1 cellular context compared by ENCODE assay signal in the genomic region with DNA sequence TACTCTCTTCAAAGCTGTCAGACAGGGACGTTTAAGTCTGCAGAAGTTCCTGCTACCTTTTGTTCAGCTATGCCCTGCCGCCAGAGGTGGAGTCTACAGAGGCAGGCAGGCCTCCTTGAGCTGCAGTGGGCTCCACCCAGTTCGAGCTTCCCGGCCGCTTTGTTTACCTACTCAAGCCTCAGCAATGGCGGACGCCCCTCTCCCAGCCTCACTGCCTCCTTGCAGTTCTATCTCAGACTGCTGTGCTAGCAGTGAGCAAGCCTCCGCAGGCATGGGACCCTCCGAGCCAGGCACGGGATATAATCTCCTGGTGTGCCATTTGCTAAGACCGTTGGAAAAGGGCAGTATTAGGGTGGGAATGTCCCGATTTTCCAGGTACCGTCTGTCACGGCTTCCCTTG. TPM values are rescaled to one million over a fixed set of nuclear protein-coding genes. Genes with fewer than 3 reads are reported as not detected.
"Had no signal": no experiment of that assay in that cellular context is flagged by ENCODE, and none has a peak within 500 bp of the region (broad histone marks: within the 10 kb centered on the region; RNA-seq: fewer than 3 reads in every experiment).

No MANE protein-coding gene starts in this region.

RNA-seq across cellular contexts. Expression of a gene that starts 39.9 kb away (rescaled TPM):
- total RNA-seq: PC-3 had no signal
